ENCODE assay signal across 20 cellular contexts in genomic region chrX:154304901-154305300, GRCh38. TPM values are rescaled to one million over a fixed set of nuclear protein-coding genes. Genes with fewer than 3 reads are reported as not detected.
"Had no signal": no experiment of that assay in that cellular context is flagged by ENCODE, and none has a peak within 500 bp of the region (broad histone marks: within the 10 kb centered on the region; RNA-seq: fewer than 3 reads in every experiment).

No MANE protein-coding gene starts in this region.

- DNase-seq: activated CD4-positive, alpha-beta memory T cell treated with anti-CD3 and anti-CD28 coated beads, Interleukin-2, amount 10 ng/mL, durations not matched to agents 7 days and 5 days; activated effector memory CD4-positive, alpha-beta T cell treated with Interleukin-2 at 50 U/mL for 16 hours; activated naive CD4-positive, alpha-beta T cell treated with anti-CD3 and anti-CD28 coated beads, Interleukin-2, amount 50 U/mL, for 16 hours; activated T-cell treated with anti-CD3 and anti-CD28 coated beads, Interleukin-2, amount 50 U/mL, for 24 hours; cortex of kidney; effector CD8-positive, alpha-beta T cell; foreskin keratinocyte; head of caudate nucleus; lower lobe of right lung; stimulated activated CD4-positive, alpha-beta T cell treated with anti-CD3 and anti-CD28 coated beads, Interleukin-15, amount 100 ng/mL, for 24 hours; stimulated activated CD4-positive, alpha-beta T cell treated with anti-CD3 and anti-CD28 coated beads, Interleukin-4, amount 100 ng/mL, for 1 hour; stimulated activated naive B cell treated with anti-CD40 and anti-IgM and Interleukin-4, amounts not matched to agents 10 μg/mL and 1 μg/mL and 100 μg/mL, for 72 hours; T-cell; transverse colon; WERI-Rb-1 had no signal

- H3K4me1 ChIP-seq: foreskin keratinocyte, lower lobe of right lung, transverse colon, vagina had no signal

- H3K27me3 Mint-ChIP-seq: activated CD4-positive, alpha-beta memory T cell treated with anti-CD3 and anti-CD28 coated beads, Interleukin-2, amount 10 ng/mL, durations not matched to agents 7 days and 5 days; central memory CD8-positive, alpha-beta T cell; stimulated activated naive B cell treated with anti-CD40 and anti-IgM and Interleukin-4, amounts not matched to agents 10 μg/mL and 1 μg/mL and 100 μg/mL, for 72 hours had no signal

- H3K27ac Mint-ChIP-seq: activated CD4-positive, alpha-beta memory T cell treated with anti-CD3 and anti-CD28 coated beads, Interleukin-2, amount 10 ng/mL, durations not matched to agents 7 days and 5 days; activated T-cell treated with anti-CD3 and anti-CD28 coated beads, Interleukin-2, amount 50 U/mL, for 24 hours; nephron; T-cell had no signal

- H3K9me3 ChIP-seq: lower lobe of right lung, transverse colon, vagina had no signal

- H3K27ac ChIP-seq: foreskin keratinocyte, lower lobe of right lung, transverse colon, vagina, WERI-Rb-1 had no signal

- H3K36me3 Mint-ChIP-seq: stimulated activated naive B cell treated with anti-CD40 and anti-IgM and Interleukin-4, amounts not matched to agents 10 μg/mL and 1 μg/mL and 100 μg/mL, for 72 hours; T-cell had no signal

- H3K9me3 Mint-ChIP-seq: activated CD4-positive, alpha-beta memory T cell treated with anti-CD3 and anti-CD28 coated beads, Interleukin-2, amount 10 ng/mL, durations not matched to agents 7 days and 5 days; activated T-cell treated with anti-CD3 and anti-CD28 coated beads, Interleukin-2, amount 50 U/mL, for 24 hours; central memory CD8-positive, alpha-beta T cell; T-cell had no signal

- H3K27me3 ChIP-seq: foreskin keratinocyte, transverse colon, vagina had no signal

- H3K4me3 Mint-ChIP-seq: activated CD4-positive, alpha-beta memory T cell treated with anti-CD3 and anti-CD28 coated beads, Interleukin-2, amount 10 ng/mL, durations not matched to agents 7 days and 5 days; activated T-cell treated with anti-CD3 and anti-CD28 coated beads, Interleukin-2, amount 50 U/mL, for 24 hours; central memory CD8-positive, alpha-beta T cell; nephron; T-cell had no signal

- H3K36me3 ChIP-seq: lower lobe of right lung, transverse colon, vagina, WERI-Rb-1 had no signal

- H3K4me3 ChIP-seq: lower lobe of right lung, transverse colon, vagina had no signal

RNA-seq across cellular contexts. Expression of gene TKTL1, which starts 9.3 kb away (rescaled TPM):
- total RNA-seq: foreskin keratinocyte, lower lobe of right lung, transverse colon, vagina had no signal
- polyA plus RNA-seq: foreskin keratinocyte had no signal

RNA-seq across cellular contexts. Expression of gene TEX28, which starts 10.0 kb away (rescaled TPM):
- total RNA-seq: activated CD4-positive, alpha-beta memory T cell treated with anti-CD3 and anti-CD28 coated beads, Interleukin-2, amount 10 ng/mL, durations not matched to agents 7 days and 5 days; foreskin keratinocyte; lower lobe of right lung; skeletal muscle tissue; T-cell; transverse colon; vagina had no signal
- polyA plus RNA-seq: adipose tissue, foreskin keratinocyte had no signal

RNA-seq across cellular contexts. Expression of gene OPN1MW3, which starts 47.5 kb away (rescaled TPM):
- total RNA-seq: activated CD4-positive, alpha-beta memory T cell treated with anti-CD3 and anti-CD28 coated beads, Interleukin-2, amount 10 ng/mL, durations not matched to agents 7 days and 5 days; foreskin keratinocyte; lower lobe of right lung; skeletal muscle tissue; T-cell; transverse colon; vagina had no signal
- polyA plus RNA-seq: adipose tissue, foreskin keratinocyte had no signal
